1 cellular context compared by ENCODE assay signal in genomic region chr5:160021818-160022446, GRCh38.
TF ChIP-seq lines count a peak whose summit lies in the region.

No MANE protein-coding gene starts in this region.

TF ChIP-seq in H1, 55 proteins besides CTCF, POLR2A, EP300 and RAD21 (continued from another document):
- TF ChIP-seq FOSL1 (IDR thresholded peaks at IDR 0.05; ENCODE audit: insufficient read depth, low read depth, low read length) (no peak), CBX5 (IDR thresholded peaks at IDR 0.05; ENCODE audit: low read depth, low read length) (no peak), ZNF274 (IDR thresholded peaks at IDR 0.05; ENCODE audit: borderline replicate concordance, extremely low read depth, low read length) (no peak), KDM4A (IDR thresholded peaks at IDR 0.05; ENCODE audit: low read depth, low read length, severe bottlenecking) (no peak), SIN3A (conservative IDR thresholded peaks at IDR 0.05 in 1 of 2, IDR thresholded peaks at IDR 0.05 in 1 of 2; ENCODE audit: low read depth in 1 of 2, low read length in 2 of 2) (no peak), TEAD4 (IDR thresholded peaks at IDR 0.05; ENCODE audit: low read depth, low read length) (no peak), JUND (IDR thresholded peaks at IDR 0.05; ENCODE audit: low read length) (no peak), MAFK (IDR thresholded peaks at IDR 0.05; ENCODE audit: low read depth, low read length) (no peak), ATF2 (IDR thresholded peaks at IDR 0.05; ENCODE audit: low read length) (no peak), SAP30 (IDR thresholded peaks at IDR 0.05; ENCODE audit: insufficient read depth, insufficient replicate concordance, low read length) (no peak), CHD7 (IDR thresholded peaks at IDR 0.05; ENCODE audit: insufficient replicate concordance, low read length) (no peak), KDM1A (IDR thresholded peaks at IDR 0.05; ENCODE audit: borderline replicate concordance, low read length) (no peak)
